Comparison of ENCODE assay signal across 3 cellular contexts in genomic region chr22:19445279-19445982, GRCh38. TPM values are rescaled to one million over a fixed set of nuclear protein-coding genes. Genes with fewer than 3 reads are reported as not detected.
"Had no signal": no experiment of that assay in that cellular context is flagged by ENCODE, and none has a peak within 500 bp of the region (broad histone marks: within the 10 kb centered on the region; RNA-seq: fewer than 3 reads in every experiment).

No MANE protein-coding gene starts in this region.

RNA-seq across cellular contexts. Expression of gene CDC45, which starts 34.3 kb away (rescaled TPM):
- total RNA-seq: ascending aorta, cardiac septum, sciatic nerve had no signal
